ENCODE assay signal across 1 cellular context in genomic region chr6:137163732-137164318, GRCh38.
TF ChIP-seq lines count a peak whose summit lies in the region.

No MANE protein-coding gene starts in this region.

TF ChIP-seq in GM12878, 131 proteins besides CTCF, POLR2A, EP300 and RAD21:
- TF ChIP-seq TCF3 (IDR thresholded peaks at IDR 0.05; ENCODE audit: borderline replicate concordance, insufficient read depth, low read depth, low read length) = no peak
- TF ChIP-seq CEBPZ (IDR thresholded peaks at IDR 0.05; ENCODE audit: low read depth, low read length) = 0 out of 2 replicates have a peak, but pooled peaks have one; percentile 12
- TF ChIP-seq TARDBP (IDR thresholded peaks at IDR 0.05; ENCODE audit: borderline replicate concordance) = no peak
- TF ChIP-seq TCF12 (IDR thresholded peaks at IDR 0.05; ENCODE audit: low read depth, low read length) = 0 out of 2 replicates have a peak, but pooled peaks have one; percentile 10
- no peak for TF ChIP-seq ZNF687 (IDR thresholded peaks at IDR 0.05)
- no peak for TF ChIP-seq JUND (IDR thresholded peaks at IDR 0.05; ENCODE audit: low read depth, low read length)
- peak; percentile 45; the same call in 1 of the 2 replicates for TF ChIP-seq ZBTB33 (IDR thresholded peaks at IDR 0.05)
- no peak for TF ChIP-seq HCFC1 (IDR thresholded peaks at IDR 0.05; ENCODE audit: low read length)
- TF ChIP-seq CBX5 (IDR thresholded peaks at IDR 0.05; ENCODE audit: low read depth) = peak; percentile 97
- no peak for TF ChIP-seq HSF1 (IDR thresholded peaks at IDR 0.05; ENCODE audit: low read depth, low read length)
- no peak for TF ChIP-seq CBX3 (IDR thresholded peaks at IDR 0.05; ENCODE audit: borderline replicate concordance, low read depth)
- no peak for TF ChIP-seq CEBPB (IDR thresholded peaks at IDR 0.05; ENCODE audit: borderline replicate concordance in 1 of 2, low read depth in 2 of 2, low read length in 2 of 2)
